ENCODE assay signal across 8 cellular contexts in the genomic region with DNA sequence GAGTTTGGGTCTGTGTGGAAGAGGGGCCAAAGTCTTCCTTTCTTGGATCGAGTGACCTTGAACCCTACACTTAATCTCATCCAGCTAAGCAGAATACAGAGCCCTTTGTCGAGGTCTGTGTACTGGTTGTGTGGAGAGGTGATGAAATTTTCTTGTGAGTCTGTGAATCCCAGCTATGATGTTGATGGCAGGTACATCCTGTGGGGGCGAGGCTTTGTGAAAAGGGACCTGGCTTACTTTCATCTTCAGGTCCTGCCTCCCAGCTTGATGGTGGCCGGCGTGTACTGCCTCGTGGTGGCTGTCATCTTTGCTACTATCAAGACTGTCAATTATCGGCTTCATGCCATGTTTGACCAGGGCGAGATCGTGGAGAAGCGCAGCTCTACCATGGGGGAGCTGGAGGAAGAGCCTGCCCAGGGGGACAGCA. TPM values are rescaled to one million over a fixed set of nuclear protein-coding genes. Genes with fewer than 3 reads are reported as not detected.
A peak's percentile ranks its signal among the peaks of the same experiment; 100 is the strongest.
DNase-seq lines count a peak whose midpoint lies in the region; ATAC-seq and TF ChIP-seq lines count a peak whose summit lies in the region.

No MANE protein-coding gene starts in this region.

- H3K4me3 Mint-ChIP-seq in naive thymus-derived CD8-positive, alpha-beta T cell: peak overlapping the region; percentile 88 to 97 (median 95)

- no peak overlapping the region for H3K27ac ChIP-seq in AG04450 (ENCODE audit: low read depth, low read length)

- TF ChIP-seq CTCF in AG04450 (IDR thresholded peaks at IDR 0.05; ENCODE audit: low read depth, low read length): no peak
- TF ChIP-seq CTCF in Loucy (conservative IDR thresholded peaks at IDR 0.05; ENCODE audit: low read length): no peak
- TF ChIP-seq CTCF in choroid plexus epithelial cell (conservative IDR thresholded peaks at IDR 0.05; ENCODE audit: low read depth, low read length): no peak

- peak overlapping the region; percentile 99 for H3K4me2 ChIP-seq in Loucy (ENCODE audit: low read depth, low read length, poor library complexity, severe bottlenecking)

- peaks cover 0 to 2% (median 0%) of the 10 kb centered on the region in 5 donors for H3K27me3 Mint-ChIP-seq in naive thymus-derived CD8-positive, alpha-beta T cell

- H3K4me1 ChIP-seq in Loucy (ENCODE audit: insufficient read depth, low read length, poor library complexity, severe bottlenecking): peaks cover 25% of the 10 kb centered on the region

- no peak overlapping the region for H2AFZ ChIP-seq in Loucy (ENCODE audit: low read length)

- peaks cover 0 to 28% (median 3%) of the 10 kb centered on the region in 3 donors for H3K36me3 Mint-ChIP-seq in naive thymus-derived CD8-positive, alpha-beta T cell

- DNase-seq in AG04450 (ENCODE audit: low read depth, low spot score) (no peak), choroid plexus epithelial cell (ENCODE audit: low read depth) (peak; percentile 13)
- DNase-seq in naive thymus-derived CD8-positive, alpha-beta T cell: no peak

- POLR2A ChIA-PET in AG04450 (lab: Yijun Ruan, JAX): interaction anchor here (1.2 kb wide), 1 partner anchor 22 kb away, joined by 3 read pairs; a partner anchor contains a TSS
- POLR2A ChIA-PET in naive thymus-derived CD8-positive, alpha-beta T cell (lab: Charles Lee): interaction anchor here (1.1 to 38.5 kb wide), 5 partner anchors 10 to 118 kb away, joined by 3 to 1068 read pairs (median 7); a partner anchor contains a TSS

- H3F3A ChIP-seq in Loucy (ENCODE audit: low read depth): no peaks in the 10 kb centered on the region

- H4K20me1 ChIP-seq in Loucy (ENCODE audit: insufficient read depth, low read length, poor library complexity, severe bottlenecking): peaks cover 55% of the 10 kb centered on the region

- peaks cover 18 to 47% (median 40%) of the 10 kb centered on the region in 4 donors for H3K4me1 Mint-ChIP-seq in naive thymus-derived CD8-positive, alpha-beta T cell

- no peaks in the 10 kb centered on the region for H3K9me2 ChIP-seq in Loucy (replicated peaks; ENCODE audit: low read depth, low read length)

- H3K79me2 ChIP-seq in Loucy (ENCODE audit: insufficient read depth, low read length): peaks cover 86% of the 10 kb centered on the region

- H3K9me3 ChIP-seq in AG04450 (ENCODE audit: control insufficient read depth, insufficient read depth, low read length): no peaks in the 10 kb centered on the region; the same call in 1 of the 2 replicates
- no peaks in the 10 kb centered on the region for H3K9me3 ChIP-seq in Loucy (ENCODE audit: insufficient read depth, low read depth, low read length)

- H3K9me3 Mint-ChIP-seq in naive thymus-derived CD8-positive, alpha-beta T cell: no peaks in the 10 kb centered on the region

- H3K9ac ChIP-seq in Loucy (ENCODE audit: low read depth, low read length, poor library complexity, severe bottlenecking): peak overlapping the region; percentile 99

- ATAC-seq in naive thymus-derived CD8-positive, alpha-beta T cell: no peak
- no peak for ATAC-seq in GM19463 (IDR thresholded peaks at IDR 0.05; ENCODE audit: unreplicated experiment)
- no peak for ATAC-seq in GM21390 (IDR thresholded peaks at IDR 0.05; ENCODE audit: unreplicated experiment)
- ATAC-seq in GM18867 (IDR thresholded peaks at IDR 0.05; ENCODE audit: unreplicated experiment): no peak
- ATAC-seq in HG03159 (IDR thresholded peaks at IDR 0.05; ENCODE audit: unreplicated experiment): no peak

- no peaks in the 10 kb centered on the region for H3K27me3 ChIP-seq in AG04450 (ENCODE audit: control insufficient read depth, insufficient read depth, low read length)
- H3K27me3 ChIP-seq in Loucy (ENCODE audit: insufficient read depth, low read length, poor library complexity, severe bottlenecking): no peaks in the 10 kb centered on the region

- peak overlapping the region; percentile 91 for H3K4me3 ChIP-seq in AG04450 (ENCODE audit: low read depth, low read length)
- H3K4me3 ChIP-seq in Loucy (ENCODE audit: low read length, poor library complexity, severe bottlenecking): peak overlapping the region; percentile 77
- peak overlapping the region; percentile 97 for H3K4me3 ChIP-seq in choroid plexus epithelial cell (ENCODE audit: low read depth, low read length)

- H3K27ac Mint-ChIP-seq in naive thymus-derived CD8-positive, alpha-beta T cell: peak overlapping the region; percentile 83 to 97 (median 92)

- CTCF ChIA-PET in AG04450 (lab: Charles Lee): interaction anchor here (0.6 kb wide), 1 partner anchor 243 kb away, joined by 3 read pairs; no protein-coding TSS in a partner anchor

- peaks cover 30% of the 10 kb centered on the region; the same call in 1 of the 2 replicates for H3K36me3 ChIP-seq in Loucy (ENCODE audit: insufficient read depth, low read length)

RNA-seq across cellular contexts. Expression of a gene that starts 1.0 kb away (rescaled TPM):
- 9.7 and 14.0 TPM in 2 replicates for polyA plus RNA-seq in AG04450 (2011; rRNA removed)
- polyA minus RNA-seq in AG04450 (2011; rRNA and poly(A)+ RNA removed): 19.5 and 24.1 TPM in 2 replicates
- total RNA-seq in naive thymus-derived CD8-positive, alpha-beta T cell: 10 to 100 TPM; 57.4 to 64.2 TPM
- polyA plus RNA-seq in naive thymus-derived CD8-positive, alpha-beta T cell: 1 to 10 TPM in 2 of 3 donors, under 1 TPM in 1; 0.96 to 6.5 (median 2.2) TPM

RNA-seq across cellular contexts. Expression of a gene that starts 2.6 kb away (rescaled TPM):
- polyA plus RNA-seq in AG04450 (2011; rRNA removed): 12.6 and 17.1 TPM in 2 replicates
- 21.6 and 26.2 TPM in 2 replicates for polyA minus RNA-seq in AG04450 (2011; rRNA and poly(A)+ RNA removed)
- total RNA-seq in naive thymus-derived CD8-positive, alpha-beta T cell: 10 to 100 TPM; 61.6 to 66.3 TPM
- polyA plus RNA-seq in naive thymus-derived CD8-positive, alpha-beta T cell: 10 to 100 TPM in 2 of 3 donors, 1 to 10 TPM in 1; 8.7 to 20.5 (median 12.7) TPM

RNA-seq across cellular contexts. Expression of a gene that starts 21.0 kb away (rescaled TPM):
- 0.17 TPM in 1 of 2 replicates, not detected in the other for polyA plus RNA-seq in AG04450 (2011; rRNA removed)
- polyA minus RNA-seq in AG04450 (2011; rRNA and poly(A)+ RNA removed): not detected in 2 replicates
- 1 to 10 TPM; 2.4 to 5.0 TPM for total RNA-seq in naive thymus-derived CD8-positive, alpha-beta T cell
- polyA plus RNA-seq in naive thymus-derived CD8-positive, alpha-beta T cell: under 1 TPM in 1 of 3 donors, not detected in 2; 0.34 TPM

RNA-seq across cellular contexts. Expression of a gene that starts 21.3 kb away (rescaled TPM):
- polyA plus RNA-seq in AG04450 (2011; rRNA removed): 11.4 and 19.8 TPM in 2 replicates
- polyA minus RNA-seq in AG04450 (2011; rRNA and poly(A)+ RNA removed): 18.2 and 22.6 TPM in 2 replicates
- 100 to 1,000 TPM; 155 to 157 TPM for total RNA-seq in naive thymus-derived CD8-positive, alpha-beta T cell
- 100 to 1,000 TPM; 118 to 238 (median 140) TPM for polyA plus RNA-seq in naive thymus-derived CD8-positive, alpha-beta T cell

RNA-seq across cellular contexts. Expression of a gene that starts 40.7 kb away (rescaled TPM):
- 11.3 and 15.2 TPM in 2 replicates for polyA plus RNA-seq in AG04450 (2011; rRNA removed)
- 11.4 and 14.3 TPM in 2 replicates for polyA minus RNA-seq in AG04450 (2011; rRNA and poly(A)+ RNA removed)
- total RNA-seq in naive thymus-derived CD8-positive, alpha-beta T cell: 100 to 1,000 TPM; 101 to 108 TPM
- 10 to 100 TPM; 10.8 to 19.8 (median 11.5) TPM for polyA plus RNA-seq in naive thymus-derived CD8-positive, alpha-beta T cell
